ENCODE assay signal across 35 cellular contexts in the genomic region with DNA sequence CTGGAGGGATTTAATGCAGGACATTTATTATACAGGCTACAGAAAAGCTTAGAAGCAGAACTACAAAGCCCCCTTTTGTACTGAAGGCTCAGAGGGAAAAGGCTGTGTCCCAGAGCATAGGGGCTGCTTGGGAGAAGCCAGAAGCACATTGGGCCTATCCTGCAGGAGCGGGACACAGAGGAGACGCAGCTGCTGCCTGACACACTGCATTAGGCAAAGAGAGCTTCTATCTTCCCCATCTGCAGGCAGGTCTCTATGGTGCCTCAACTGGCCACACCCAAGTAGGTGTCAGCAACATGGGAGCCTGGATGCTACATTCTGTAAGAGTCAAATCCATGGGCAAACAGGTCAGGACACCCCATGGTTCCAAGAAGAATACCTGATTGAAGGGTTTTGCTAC.
"Had no signal": no experiment of that assay in that cellular context is flagged by ENCODE, and none has a peak within 500 bp of the region (broad histone marks: within the 10 kb centered on the region; RNA-seq: fewer than 3 reads in every experiment).

No MANE protein-coding gene starts in this region.

- H3K4me3 ChIP-seq: ascending aorta, breast epithelium, cardiac muscle cell, colonic mucosa, dorsolateral prefrontal cortex, esophagus muscularis mucosa, gastrocnemius medialis, heart left ventricle had no signal

- DNase-seq: activated B cell treated with CpG ODN at 0.5 μM for 24 hours; activated CD4-positive, alpha-beta T cell treated with anti-CD3 and anti-CD28 coated beads for 48 hours; activated CD4-positive, alpha-beta T cell treated with anti-CD3 and anti-CD28 coated beads, Interleukin-2, amount 50 U/mL, for 1 hour; activated CD4-positive, alpha-beta T cell treated with anti-CD3 and anti-CD28 coated beads, Interleukin-2, amount 50 U/mL, for 48 hours; activated CD8-positive, alpha-beta memory T cell treated with anti-CD3 and anti-CD28 coated beads, Interleukin-2, amount 10 ng/mL, durations not matched to agents 7 days and 5 days; activated CD8-positive, alpha-beta memory T cell treated with anti-CD3 and anti-CD28 coated beads, Interleukin-2, amount 50 U/mL, for 48 hours; activated CD8-positive, alpha-beta T cell treated with anti-CD3 and anti-CD28 coated beads for 36 hours; activated gamma-delta T cell; activated naive CD4-positive, alpha-beta T cell; activated naive CD4-positive, alpha-beta T cell treated with anti-CD3 and anti-CD28 coated beads, Interleukin-2, amount 10 ng/mL, durations not matched to agents 7 days and 5 days; activated naive CD8-positive, alpha-beta T cell treated with anti-CD3 and anti-CD28 coated beads, Interleukin-2, amount 10 ng/mL, durations not matched to agents 7 days and 5 days; activated T-cell treated with anti-CD3 and anti-CD28 coated beads for 4 hours; activated T-cell treated with anti-CD3 and anti-CD28 coated beads, Interleukin-2, amount 50 U/mL, for 24 hours; activated T-cell treated with anti-CD3 and anti-CD28 coated beads, Interleukin-2, amount 50 U/mL, for 72 hours; central memory CD4-positive, alpha-beta T cell; cerebellar nuclear complex; colonic mucosa; dorsolateral prefrontal cortex; effector CD4-positive, alpha-beta T cell; effector memory CD8-positive, alpha-beta T cell; erythroblast; foreskin keratinocyte; gastrocnemius medialis; glutamatergic neuron; heart left ventricle; T-helper 1 cell; T-helper 17 cell; T1000; WERI-Rb-1 had no signal

- H3K27me3 ChIP-seq: ascending aorta, cardiac muscle cell, colonic mucosa, foreskin keratinocyte had no signal

- ATAC-seq: activated CD4-positive, CD25-positive, alpha-beta regulatory T cell treated with anti-CD3 and anti-CD28 coated beads, Interleukin-2, amount 50 U/mL, for 24 hours; activated CD8-positive, alpha-beta memory T cell treated with anti-CD3 and anti-CD28 coated beads, Interleukin-2, amount 10 ng/mL, durations not matched to agents 7 days and 5 days; activated CD8-positive, alpha-beta T cell treated with anti-CD3 and anti-CD28 coated beads for 36 hours; activated naive CD4-positive, alpha-beta T cell treated with anti-CD3 and anti-CD28 coated beads, Interleukin-2, amount 50 U/mL, for 72 hours; activated T-cell treated with anti-CD3 and anti-CD28 coated beads, Interleukin-2, amount 50 U/mL, for 72 hours; effector memory CD8-positive, alpha-beta T cell; foreskin keratinocyte; gastrocnemius medialis; heart left ventricle; T-helper 17 cell had no signal

- H3K9me3 ChIP-seq: ascending aorta, breast epithelium, colonic mucosa, gastrocnemius medialis had no signal

- H3K4me1 ChIP-seq: ascending aorta, breast epithelium, colonic mucosa, esophagus muscularis mucosa, foreskin keratinocyte, gastrocnemius medialis, heart left ventricle had no signal

- H3K36me3 ChIP-seq: ascending aorta, breast epithelium, cardiac muscle cell, colonic mucosa, esophagus muscularis mucosa, gastrocnemius medialis, heart left ventricle, WERI-Rb-1 had no signal

- H3K27ac ChIP-seq: ascending aorta, breast epithelium, cardiac muscle cell, colonic mucosa, dorsolateral prefrontal cortex, esophagus muscularis mucosa, foreskin keratinocyte, gastrocnemius medialis, heart left ventricle, WERI-Rb-1 had no signal
